Comparison of ENCODE assay signal across 20 cellular contexts in genomic region chr7:130877676-130878305, GRCh38.
DNase-seq lines count a peak whose midpoint lies in the region; ATAC-seq and TF ChIP-seq lines count a peak whose summit lies in the region.
"Had no signal": no experiment of that assay in that cellular context is flagged by ENCODE, and none has a peak within 500 bp of the region (broad histone marks: within the 10 kb centered on the region; RNA-seq: fewer than 3 reads in every experiment).

No MANE protein-coding gene starts in this region.

- H3K9me3 Mint-ChIP-seq in activated CD8-positive, alpha-beta T cell treated with anti-CD3 and anti-CD28 coated beads, Interleukin-2, amount 10 ng/mL, durations not matched to agents 7 days and 5 days (ENCODE audit: insufficient read depth), result no peaks in the 10 kb centered on the region
- H3K9me3 Mint-ChIP-seq in activated CD8-positive, alpha-beta T cell treated with anti-CD3 and anti-CD28 coated beads for 36 hours, result no peaks in the 10 kb centered on the region
- no peaks in the 10 kb centered on the region for H3K9me3 Mint-ChIP-seq in CD8-positive, alpha-beta memory T cell
- H3K9me3 Mint-ChIP-seq in naive thymus-derived CD8-positive, alpha-beta T cell, result no peaks in the 10 kb centered on the region
- H3K9me3 Mint-ChIP-seq: stimulated activated memory B cell treated with anti-CD40 and anti-IgM and Interleukin-4, amounts not matched to agents 10 μg/mL and 1 μg/mL and 100 μg/mL, for 72 hours; type B pancreatic cell had no signal

- WGBS in spleen, 5 donors, result 95 to 97% (median 96%) methylated on average over 11 of the region's 11 CpGs

- peaks cover 13% of the 10 kb centered on the region for H3K4me1 ChIP-seq in CD8-positive, alpha-beta memory T cell (ENCODE audit: insufficient read depth, low read length)
- H3K4me1 ChIP-seq in spleen, result peaks cover 0 to 94% (median 39%) of the 10 kb centered on the region in 6 donors

- peaks cover 41% of the 10 kb centered on the region for H3K36me3 ChIP-seq in CD8-positive, alpha-beta memory T cell (ENCODE audit: insufficient read depth, low read length)
- H3K36me3 ChIP-seq in spleen, result peaks cover 3 to 98% (median 43%) of the 10 kb centered on the region in 6 donors

- H3K9me3 ChIP-seq in CD8-positive, alpha-beta memory T cell (ENCODE audit: low read length), result no peaks in the 10 kb centered on the region
- H3K9me3 ChIP-seq in T-helper 17 cell (ENCODE audit: control insufficient read depth, low read length, poor library complexity, severe bottlenecking) (no peaks in the 10 kb centered on the region), spleen (no peaks in the 10 kb centered on the region)
- H3K9me3 ChIP-seq: BLaER1 treated with 17β-estradiol and CSF1 and Interleukin-3, amounts not matched to agents 10 nM and 100 nM; right atrium auricular region had no signal

- no peak overlapping the region for H3K27ac ChIP-seq in CD8-positive, alpha-beta memory T cell (ENCODE audit: low read depth, low read length)
- H3K27ac ChIP-seq in spleen, result no peak overlapping the region
- H3K27ac ChIP-seq: BLaER1 treated with 17β-estradiol and CSF1 and Interleukin-3, amounts not matched to agents 10 nM and 100 nM; coronary artery; right atrium auricular region had no signal

- ATAC-seq in activated CD8-positive, alpha-beta T cell treated with anti-CD3 and anti-CD28 coated beads, Interleukin-2, amount 10 ng/mL, durations not matched to agents 7 days and 5 days, result no peak
- no peak for ATAC-seq in activated CD8-positive, alpha-beta T cell treated with anti-CD3 and anti-CD28 coated beads for 36 hours
- ATAC-seq in T-helper 17 cell, result no peak
- ATAC-seq in naive thymus-derived CD8-positive, alpha-beta T cell, result no peak
- ATAC-seq: stimulated activated memory B cell treated with anti-CD40 and anti-IgM and Interleukin-4, amounts not matched to agents 10 μg/mL and 1 μg/mL and 100 μg/mL, for 72 hours had no signal

- no peak for DNase-seq in activated CD8-positive, alpha-beta T cell treated with anti-CD3 and anti-CD28 coated beads, Interleukin-2, amount 10 ng/mL, durations not matched to agents 7 days and 5 days
- DNase-seq in activated CD8-positive, alpha-beta T cell treated with anti-CD3 and anti-CD28 coated beads for 36 hours, result no peak
- DNase-seq in CD8-positive, alpha-beta memory T cell, result no peak
- DNase-seq in T-helper 17 cell (no peak), germinal center (ENCODE audit: low spot score) (no peak), spleen (no peak)
- no peak for DNase-seq in naive thymus-derived CD8-positive, alpha-beta T cell
- DNase-seq in effector CD8-positive, alpha-beta T cell (lab: John Stamatoyannopoulos, UW), result no peak
- DNase-seq: activated naive CD4-positive, alpha-beta T cell treated with anti-CD3 and anti-CD28 coated beads, Interleukin-2, amount 50 U/mL, for 16 hours; brain microvascular endothelial cell; GDM1; NCI-H1417; NCI-H2107; Right ventricle myocardium superior; stimulated activated CD4-positive, alpha-beta T cell treated with anti-CD3 and anti-CD28 coated beads, Interleukin-15, amount 100 ng/mL, for 24 hours had no signal

- H3K27ac Mint-ChIP-seq in activated CD8-positive, alpha-beta T cell treated with anti-CD3 and anti-CD28 coated beads, Interleukin-2, amount 10 ng/mL, durations not matched to agents 7 days and 5 days, result peak overlapping the region; percentile 62
- no peak overlapping the region for H3K27ac Mint-ChIP-seq in activated CD8-positive, alpha-beta T cell treated with anti-CD3 and anti-CD28 coated beads for 36 hours
- peak overlapping the region in 5 of 8 donors; percentile 3 to 51 (median 9) for H3K27ac Mint-ChIP-seq in CD8-positive, alpha-beta memory T cell
- peak overlapping the region; percentile 97 for H3K27ac Mint-ChIP-seq in T-helper 17 cell
- H3K27ac Mint-ChIP-seq in naive thymus-derived CD8-positive, alpha-beta T cell, result peak overlapping the region in 7 of 10 donors; percentile 0 to 80 (median 19)
- H3K27ac Mint-ChIP-seq: type B pancreatic cell had no signal

- no peak for TF ChIP-seq POLR2A in spleen (IDR thresholded peaks at IDR 0.05)

- intact Hi-C loops in activated CD8-positive, alpha-beta T cell treated with anti-CD3 and anti-CD28 coated beads for 36 hours (cut with micrococcal nuclease), result no loop called here
- intact Hi-C loops in spleen (cut with DNase I; ENCODE audit: low total_unique reads), result no loop called here

- POLR2A ChIA-PET in activated CD8-positive, alpha-beta T cell treated with anti-CD3 and anti-CD28 coated beads, Interleukin-2, amount 10 ng/mL, durations not matched to agents 7 days and 5 days (lab: Charles Lee), result no interaction called here
- POLR2A ChIA-PET in activated CD8-positive, alpha-beta T cell treated with anti-CD3 and anti-CD28 coated beads for 36 hours (lab: Charles Lee), result interaction anchor here (0.7 kb wide), 1 partner anchor 10 kb away, joined by 3 read pairs; no protein-coding TSS in a partner anchor
- POLR2A ChIA-PET in CD8-positive, alpha-beta memory T cell (lab: Charles Lee), result no interaction called here
- POLR2A ChIA-PET in naive thymus-derived CD8-positive, alpha-beta T cell (lab: Charles Lee), result interaction anchor here (0.5 to 1.0 kb wide), 2 partner anchors 15 to 677 kb away, joined by 3 read pairs; no protein-coding TSS in a partner anchor

- no peaks in the 10 kb centered on the region for H3K27me3 ChIP-seq in CD8-positive, alpha-beta memory T cell (ENCODE audit: insufficient read depth, low read length, poor library complexity, severe bottlenecking)
- H3K27me3 ChIP-seq in spleen (replicated peaks in 1 of 7), result no peaks in the 10 kb centered on the region
- H3K27me3 ChIP-seq: BLaER1 treated with 17β-estradiol and CSF1 and Interleukin-3, amounts not matched to agents 10 nM and 100 nM; brain microvascular endothelial cell; right atrium auricular region had no signal

- H3K36me3 Mint-ChIP-seq in activated CD8-positive, alpha-beta T cell treated with anti-CD3 and anti-CD28 coated beads, Interleukin-2, amount 10 ng/mL, durations not matched to agents 7 days and 5 days (ENCODE audit: low read depth), result peaks cover 72% of the 10 kb centered on the region
- peaks cover 83% of the 10 kb centered on the region for H3K36me3 Mint-ChIP-seq in activated CD8-positive, alpha-beta T cell treated with anti-CD3 and anti-CD28 coated beads for 36 hours (ENCODE audit: low read depth)
- peaks cover 0 to 88% (median 23%) of the 10 kb centered on the region in 3 donors for H3K36me3 Mint-ChIP-seq in CD8-positive, alpha-beta memory T cell
- H3K36me3 Mint-ChIP-seq in T-helper 17 cell (ENCODE audit: low read depth), result peaks cover 21% of the 10 kb centered on the region
- peaks cover 0 to 72% (median 23%) of the 10 kb centered on the region in 3 donors for H3K36me3 Mint-ChIP-seq in naive thymus-derived CD8-positive, alpha-beta T cell
- H3K36me3 Mint-ChIP-seq: type B pancreatic cell had no signal

- H3K4me1 Mint-ChIP-seq in activated CD8-positive, alpha-beta T cell treated with anti-CD3 and anti-CD28 coated beads, Interleukin-2, amount 10 ng/mL, durations not matched to agents 7 days and 5 days (ENCODE audit: low read depth), result peaks cover 25% of the 10 kb centered on the region
- peaks cover 43% of the 10 kb centered on the region for H3K4me1 Mint-ChIP-seq in activated CD8-positive, alpha-beta T cell treated with anti-CD3 and anti-CD28 coated beads for 36 hours (ENCODE audit: low read depth)
- H3K4me1 Mint-ChIP-seq in CD8-positive, alpha-beta memory T cell, result peaks cover 27 to 72% (median 53%) of the 10 kb centered on the region in 3 donors
- peaks cover 54% of the 10 kb centered on the region for H3K4me1 Mint-ChIP-seq in T-helper 17 cell
- H3K4me1 Mint-ChIP-seq in naive thymus-derived CD8-positive, alpha-beta T cell, result peaks cover 23 to 51% (median 37%) of the 10 kb centered on the region in 4 donors

- no peak for TF ChIP-seq CTCF in activated CD8-positive, alpha-beta T cell treated with anti-CD3 and anti-CD28 coated beads for 36 hours (IDR thresholded peaks at IDR 0.05)
- TF ChIP-seq CTCF in spleen (IDR thresholded peaks at IDR 0.05 in 8 of 11, conservative IDR thresholded peaks at IDR 0.05 in 3 of 11), result no peak

- CTCF ChIA-PET in activated CD8-positive, alpha-beta T cell treated with anti-CD3 and anti-CD28 coated beads, Interleukin-2, amount 10 ng/mL, durations not matched to agents 7 days and 5 days (lab: Charles Lee), result interaction anchor here (0.8 to 1.5 kb wide), 5 partner anchors 16 to 162 kb away, joined by 3 to 8 read pairs (median 3); no protein-coding TSS in a partner anchor
- CTCF ChIA-PET in activated CD8-positive, alpha-beta T cell treated with anti-CD3 and anti-CD28 coated beads for 36 hours (lab: Charles Lee), result interaction anchor here (1.5 kb wide), 1 partner anchor 19 kb away, joined by 5 read pairs; no protein-coding TSS in a partner anchor
- CTCF ChIA-PET in CD8-positive, alpha-beta memory T cell (lab: Charles Lee), result interaction anchor here (0.7 to 1.0 kb wide), 2 partner anchors 12 to 162 kb away, joined by 3 to 4 read pairs; no protein-coding TSS in a partner anchor

- no peak overlapping the region for H3K4me3 Mint-ChIP-seq in activated CD8-positive, alpha-beta T cell treated with anti-CD3 and anti-CD28 coated beads, Interleukin-2, amount 10 ng/mL, durations not matched to agents 7 days and 5 days
- H3K4me3 Mint-ChIP-seq in activated CD8-positive, alpha-beta T cell treated with anti-CD3 and anti-CD28 coated beads for 36 hours, result no peak overlapping the region
- H3K4me3 Mint-ChIP-seq in CD8-positive, alpha-beta memory T cell, result peak overlapping the region in 1 of 7 donors; percentile 7
- peak overlapping the region; percentile 19 for H3K4me3 Mint-ChIP-seq in T-helper 17 cell
- peak overlapping the region in 2 of 10 donors; percentile 19 to 20 for H3K4me3 Mint-ChIP-seq in naive thymus-derived CD8-positive, alpha-beta T cell
- H3K4me3 Mint-ChIP-seq: stimulated activated memory B cell treated with anti-CD40 and anti-IgM and Interleukin-4, amounts not matched to agents 10 μg/mL and 1 μg/mL and 100 μg/mL, for 72 hours; type B pancreatic cell had no signal

- no peaks in the 10 kb centered on the region for H3K27me3 Mint-ChIP-seq in activated CD8-positive, alpha-beta T cell treated with anti-CD3 and anti-CD28 coated beads, Interleukin-2, amount 10 ng/mL, durations not matched to agents 7 days and 5 days (ENCODE audit: low read depth)
- no peaks in the 10 kb centered on the region for H3K27me3 Mint-ChIP-seq in activated CD8-positive, alpha-beta T cell treated with anti-CD3 and anti-CD28 coated beads for 36 hours
- H3K27me3 Mint-ChIP-seq in CD8-positive, alpha-beta memory T cell, result no peaks in the 10 kb centered on the region
- no peaks in the 10 kb centered on the region for H3K27me3 Mint-ChIP-seq in T-helper 17 cell
- no peaks in the 10 kb centered on the region for H3K27me3 Mint-ChIP-seq in naive thymus-derived CD8-positive, alpha-beta T cell
- H3K27me3 Mint-ChIP-seq: stimulated activated memory B cell treated with anti-CD40 and anti-IgM and Interleukin-4, amounts not matched to agents 10 μg/mL and 1 μg/mL and 100 μg/mL, for 72 hours; type B pancreatic cell had no signal

- H3K4me3 ChIP-seq in CD8-positive, alpha-beta memory T cell (ENCODE audit: low read length), result no peak overlapping the region
- no peak overlapping the region for H3K4me3 ChIP-seq in spleen
- H3K4me3 ChIP-seq: BLaER1 treated with 17β-estradiol and CSF1 and Interleukin-3, amounts not matched to agents 10 nM and 100 nM; coronary artery; right atrium auricular region had no signal

Comparison
In these comparisons a context has a peak if more than half of its experiments do, and no peak if none do; other contexts are left out.
1. POLR2A ChIA-PET loops: an anchor here in activated CD8-positive, alpha-beta T cell treated with anti-CD3 and anti-CD28 coated beads for 36 hours (0.7 kb wide) and naive thymus-derived CD8-positive, alpha-beta T cell (0.5 to 1.0 kb wide); none called in activated CD8-positive, alpha-beta T cell treated with anti-CD3 and anti-CD28 coated beads, Interleukin-2, amount 10 ng/mL, durations not matched to agents 7 days and 5 days and CD8-positive, alpha-beta memory T cell.